ENCODE assay signal across 8 cellular contexts in the genomic region with DNA sequence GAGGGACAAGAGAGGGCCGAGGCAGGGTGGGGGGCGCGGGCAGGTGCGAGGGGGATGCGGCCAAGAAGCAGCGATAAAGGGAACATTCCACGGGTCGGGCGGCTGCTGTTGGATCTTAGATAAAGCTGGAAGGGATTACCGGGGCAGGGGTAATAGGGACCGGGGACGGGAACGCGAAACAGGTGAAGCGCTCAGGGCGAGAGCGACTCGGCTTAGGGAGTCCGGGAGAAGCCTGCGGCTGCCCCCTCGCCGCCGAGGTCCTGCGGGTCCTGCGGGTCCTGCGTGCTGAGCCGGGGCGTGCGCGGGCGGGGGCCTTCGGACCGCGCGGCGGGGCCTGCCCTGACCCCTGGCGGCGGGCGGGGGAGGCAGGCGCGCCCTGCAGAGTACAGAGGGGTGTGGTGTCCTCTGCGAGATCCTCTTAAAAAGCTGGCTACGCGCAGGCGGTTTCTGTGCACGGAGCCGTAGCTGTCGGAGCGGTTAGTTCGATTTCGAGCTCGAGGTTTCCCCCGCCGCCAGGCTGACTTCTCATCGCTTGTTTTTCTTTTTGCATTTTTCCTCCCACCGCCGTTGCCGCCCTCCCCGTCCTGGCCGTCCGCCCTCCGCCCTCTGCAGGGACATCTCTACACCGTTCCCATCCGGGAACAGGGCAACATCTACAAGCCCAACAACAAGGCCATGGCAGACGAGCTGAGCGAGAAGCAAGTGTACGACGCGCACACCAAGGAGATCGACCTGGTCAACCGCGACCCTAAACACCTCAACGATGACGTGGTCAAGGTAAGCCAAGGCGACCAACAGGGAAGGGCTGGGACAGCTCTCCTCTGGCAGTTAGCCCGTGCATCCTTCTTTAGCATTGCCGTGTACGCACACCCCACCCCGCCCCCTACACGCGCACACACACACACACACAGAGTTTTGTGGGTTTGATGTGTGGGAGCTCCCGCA. TPM values are rescaled to one million over a fixed set of nuclear protein-coding genes. Genes with fewer than 3 reads are reported as not detected.
DNase-seq lines count a peak whose midpoint lies in the region; ATAC-seq, FAIRE-seq and TF ChIP-seq lines count a peak whose summit lies in the region.

No MANE protein-coding gene starts in this region.

- FAIRE-seq in GM12878 (lab: Jason Lieb, UNC) = peak; percentile 84

- TF ChIP-seq CTCF in GM12878 (IDR thresholded peaks at IDR 0.05 in 2 of 3, conservative IDR thresholded peaks at IDR 0.05 in 1 of 3; ENCODE audit: control insufficient read depth in 2 of 3, extremely low read depth in 1 of 3, insufficient read depth in 1 of 3, low read depth in 3 of 3, low read length in 3 of 3) = peak; percentile 70 to 79 (median 71); a peak in 5 of 6 replicates

- H2AFZ ChIP-seq in GM12878 (ENCODE audit: control insufficient read depth, low read depth, low read length) = peak overlapping the region; percentile 87

- no peaks in the 10 kb centered on the region for H3K9me3 ChIP-seq in ES-I3 (ENCODE audit: control insufficient read depth, insufficient read depth, low read length)
- H3K9me3 ChIP-seq in T-helper 17 cell (ENCODE audit: control insufficient read depth, low read length, poor library complexity, severe bottlenecking) = no peaks in the 10 kb centered on the region
- no peaks in the 10 kb centered on the region for H3K9me3 ChIP-seq in GM12878 (replicated peaks; ENCODE audit: control insufficient read depth, insufficient read depth, low read length)

- H3K27ac Mint-ChIP-seq in T-helper 17 cell = no peak overlapping the region

- H3K4me1 Mint-ChIP-seq in T-helper 17 cell = peaks cover 21% of the 10 kb centered on the region

- no peak for TF ChIP-seq EP300 in GM12878 (IDR thresholded peaks at IDR 0.05; ENCODE audit: borderline replicate concordance in 1 of 2, control insufficient read depth in 1 of 2, low read depth in 2 of 2, low read length in 2 of 2)

- in situ Hi-C loops in KBM-7 (cut with MboI; ENCODE audit: low pct_unique_long_range_greater_than_20kb, low sequenced_read_pairs) (no loop called here), GM12878 (cut with MboI) (no loop called here)

- peak overlapping the region; percentile 99 for H3K4me2 ChIP-seq in GM12878 (ENCODE audit: control insufficient read depth, insufficient read depth)

- DNase-seq in KBM-7 (peak; percentile 57), T-helper 17 cell (peak; percentile 42 to 51 (median 47)), GM12878 (ENCODE audit: low read depth, low spot score) (no peak), iPS DF 19.7 (ENCODE audit: low read depth, low spot score) (peak; percentile 35), sciatic nerve (ENCODE audit: low spot score) (peak; percentile 84), GF-D8 (lab: John Stamatoyannopoulos, UW) (no peak)

- 5% methylated on average over 72 of the region's 82 CpGs for WGBS in GM12878 (ENCODE audit: insufficient coverage, insufficient replicate concordance, low lambda C conversion rate, missing lambda C conversion rate)

- H3K4me1 ChIP-seq in ES-I3 (ENCODE audit: insufficient read depth, low read length) (peaks cover 40% of the 10 kb centered on the region), GM12878 (ENCODE audit: control insufficient read depth, insufficient read depth, low read length) (peaks cover 26% of the 10 kb centered on the region)

- POLR2A ChIA-PET in GM12878 (lab: Charles Lee) = interaction anchor here (0.6 kb wide), 1 partner anchor 51 kb away, joined by 4 read pairs; no protein-coding TSS in a partner anchor

- TF ChIP-seq RAD21 in GM12878 (IDR thresholded peaks at IDR 0.05; ENCODE audit: insufficient read depth, low read depth, low read length) = peak; percentile 57

- H3K27me3 Mint-ChIP-seq in T-helper 17 cell = peaks cover 71% of the 10 kb centered on the region

- peak overlapping the region; percentile 91 for H3K4me3 Mint-ChIP-seq in T-helper 17 cell

- no TSS peak for BruUV-seq in GM12878 (replicated peaks; lab: Mats Ljungman, UMichigan)

- H3K9ac ChIP-seq in ES-I3 (ENCODE audit: low read depth, low read length) (peak overlapping the region; percentile 84), GM12878 (ENCODE audit: control insufficient read depth, insufficient read depth, low read length) (peak overlapping the region; percentile 44; the same call in 1 of the 2 replicates)

- H3K27me3 ChIP-seq in GM12878 (replicated peaks in 1 of 2; ENCODE audit: control insufficient read depth in 2 of 2, insufficient read depth in 2 of 2, low read length in 1 of 2) = 0 out of 4 replicates have a peak, but pooled peaks cover 0 to 3% of the 10 kb centered on the region in 2 experiments

- no peak overlapping the region for H3K27ac ChIP-seq in GM12878 (ENCODE audit: control insufficient read depth, insufficient read depth)

- no peaks in the 10 kb centered on the region for H4K20me1 ChIP-seq in GM12878 (ENCODE audit: control insufficient read depth, insufficient read depth)

- CTCF ChIA-PET in GM12878 (lab: Yijun Ruan, JAX) = interaction anchor here (0.5 to 3.1 kb wide), 26 partner anchors 10 to 705 kb away, joined by 3 to 29 read pairs (median 4); no protein-coding TSS in a partner anchor

- RAD21 ChIA-PET in GM12878 (lab: Charles Lee; ENCODE audit: unreplicated experiment) = interaction anchor here (0.6 to 3.1 kb wide), 13 partner anchors 11 to 345 kb away, joined by 3 to 20 read pairs (median 4); no protein-coding TSS in a partner anchor

- H3K79me2 ChIP-seq in GM12878 (ENCODE audit: control insufficient read depth, insufficient read depth, low read length) = no peaks in the 10 kb centered on the region

- ATAC-seq in GM21723 (IDR thresholded peaks at IDR 0.05; ENCODE audit: unreplicated experiment) (peak; percentile 90), T-helper 17 cell (peak; percentile 93), GM12878 (peak; percentile 96), sciatic nerve (peak; percentile 85)

- no peak for TF ChIP-seq POLR2A in GM12878 (IDR thresholded peaks at IDR 0.05; ENCODE audit: low read depth, low read length)

- peaks cover 2% of the 10 kb centered on the region for H3K36me3 Mint-ChIP-seq in T-helper 17 cell (ENCODE audit: low read depth)

- peak overlapping the region; percentile 69 for H3K4me3 ChIP-seq in GM12878

- intact Hi-C loops in GM12878 (cut with micrococcal nuclease; ENCODE audit: unreplicated experiment) (loop anchor here (1.0 to 5.0 kb wide), 3 partner anchors 62 to 354 kb away; no protein-coding TSS in a partner anchor), sciatic nerve (cut with DNase I) (loop anchor here (10.0 kb wide), 1 partner anchor 59 kb away; no protein-coding TSS in a partner anchor)

- SMC1A ChIA-PET in GM12878 (lab: Charles Lee; ENCODE audit: uncharacterized antibody, unreplicated experiment) = interaction anchor here (0.6 to 2.7 kb wide), 15 partner anchors 11 to 388 kb away, joined by 3 to 16 read pairs (median 4); no protein-coding TSS in a partner anchor

- H3K36me3 ChIP-seq in ES-I3 (ENCODE audit: insufficient read depth, low read length) = no peaks in the 10 kb centered on the region
- no peaks in the 10 kb centered on the region for H3K36me3 ChIP-seq in GM12878 (ENCODE audit: control insufficient read depth in 2 of 2, insufficient read depth in 2 of 2, low read length in 1 of 2)

TF ChIP-seq in GM12878, 131 proteins besides CTCF, POLR2A, EP300 and RAD21 (continues in another document):
- TF ChIP-seq EZH2 (IDR thresholded peaks at IDR 0.05; ENCODE audit: borderline replicate concordance, control insufficient read depth, low read depth, low read length) (no peak), ATF7 (IDR thresholded peaks at IDR 0.05; ENCODE audit: low read depth) (no peak)

RNA-seq across cellular contexts. Expression of a gene that starts 1.3 kb away (rescaled TPM):
- total RNA-seq in T-helper 17 cell (under 1 TPM; 0.30 to 0.57 TPM), GM12878 (2014; rRNA removed) (0.45 and 0.54 TPM in 2 replicates), GM12878 (2014; rRNA removed; fragmentation: Illumina TruSeq; extraction: Trizol) (0.55 and 0.63 TPM in 2 replicates), GM12878 (2021) (1.0 and 1.7 TPM in 2 replicates), sciatic nerve (353 TPM)
- total RNA-seq in GM12878 (2013; cell fraction: nucleolus; rRNA removed) = 2.3 and 2.4 TPM in 2 replicates
- polyA plus RNA-seq in GM12878 (2011; ENCODE audit: low read depth) = 6.9 TPM
- polyA plus RNA-seq in GM12878 (2011; rRNA removed) (17.5 and 26.5 TPM in 2 replicates), GM12878 (2014; fragmentation: Illumina TruSeq; extraction: Trizol) (0.59 and 2.1 TPM in 2 replicates), GM12878 (2014; fragmentation: Nextera tagmentation; extraction: Ambion mirVana) (1 to 10 TPM; 2.0 to 2.3 TPM), GM12878 (2014; rRNA removed) (0.60 and 0.89 TPM in 2 replicates), GM12878 (2016; fragmentation: Nextera tagmentation; extraction: Ambion mirVana) (1 to 10 TPM; 3.3 to 3.5 TPM)
- polyA plus RNA-seq in GM12878 (2011; cell fraction: cytosol; rRNA removed) = 26.8 and 41.9 TPM in 2 replicates
- 9.8 and 10.9 TPM in 2 replicates for polyA plus RNA-seq in GM12878 (2011; cell fraction: nucleus; rRNA removed)
- polyA plus RNA-seq in GM12878 (2012) = 4.2 and 11.5 TPM in 2 replicates
- 30.3 and 44.9 TPM in 2 replicates for polyA minus RNA-seq in GM12878 (2011; rRNA and poly(A)+ RNA removed)
- 4.9 and 8.1 TPM in 2 replicates for polyA minus RNA-seq in GM12878 (2011; cell fraction: cytosol; rRNA and poly(A)+ RNA removed)
- 8.3 and 12.1 TPM in 2 replicates for polyA minus RNA-seq in GM12878 (2011; cell fraction: nucleus; rRNA and poly(A)+ RNA removed)

RNA-seq across cellular contexts. Expression of a gene that starts 26.6 kb away (rescaled TPM):
- total RNA-seq in T-helper 17 cell (1 to 10 TPM in 1 of 2 donors, under 1 TPM in 1; 0.32 to 3.1 TPM), GM12878 (2014; rRNA removed) (1.4 and 1.8 TPM in 2 replicates), GM12878 (2014; rRNA removed; fragmentation: Illumina TruSeq; extraction: Trizol) (1.4 and 2.5 TPM in 2 replicates), GM12878 (2021) (1.8 and 2.7 TPM in 2 replicates), sciatic nerve (139 TPM)
- total RNA-seq in GM12878 (2013; cell fraction: nucleolus; rRNA removed) = 0.29 and 0.88 TPM in 2 replicates
- 2.0 TPM for polyA plus RNA-seq in GM12878 (2011; ENCODE audit: low read depth)
- polyA plus RNA-seq in GM12878 (2011; rRNA removed) (11.4 and 12.2 TPM in 2 replicates), GM12878 (2014; fragmentation: Illumina TruSeq; extraction: Trizol) (1.5 and 2.6 TPM in 2 replicates), GM12878 (2014; fragmentation: Nextera tagmentation; extraction: Ambion mirVana) (under 1 TPM; 0.77 to 0.97 TPM), GM12878 (2014; rRNA removed) (1.3 and 2.6 TPM in 2 replicates), GM12878 (2016; fragmentation: Nextera tagmentation; extraction: Ambion mirVana) (1 to 10 TPM; 6.6 to 8.9 TPM)
- 8.2 and 11.7 TPM in 2 replicates for polyA plus RNA-seq in GM12878 (2011; cell fraction: cytosol; rRNA removed)
- polyA plus RNA-seq in GM12878 (2011; cell fraction: nucleus; rRNA removed) = 3.3 and 3.9 TPM in 2 replicates
- 2.5 and 5.6 TPM in 2 replicates for polyA plus RNA-seq in GM12878 (2012)
- 10.5 and 14.3 TPM in 2 replicates for polyA minus RNA-seq in GM12878 (2011; rRNA and poly(A)+ RNA removed)
- 3.1 and 4.4 TPM in 2 replicates for polyA minus RNA-seq in GM12878 (2011; cell fraction: cytosol; rRNA and poly(A)+ RNA removed)
- 3.0 and 3.9 TPM in 2 replicates for polyA minus RNA-seq in GM12878 (2011; cell fraction: nucleus; rRNA and poly(A)+ RNA removed)

Comparison
In these comparisons a context has a peak if more than half of its experiments do, and no peak if none do; other contexts are left out.
1. DNase-seq: peak in KBM-7 (single experiment), T-helper 17 cell (3 of 3), iPS DF 19.7 (single experiment) and sciatic nerve (single experiment); none in GM12878 (single experiment) and GF-D8 (single experiment).
2. RNA of a gene that starts 1.3 kb away (total RNA-seq): 353 TPM in sciatic nerve (single experiment); 0.45 to 2.4 TPM in GM12878 and 0.30 to 0.57 TPM in T-helper 17 cell; every median in the first group is over 100 times any median in the second.
3. RNA of a gene that starts 26.6 kb away (total RNA-seq): 139 TPM in sciatic nerve (single experiment); 0.32 to 3.1 TPM in T-helper 17 cell and 0.29 to 2.7 TPM in GM12878; every median in the first group is over 10 times any median in the second.
4. Peak in every context shown above with its lines, with median percentiles within 50 percentile points of each other: ATAC-seq.